Comparison of ENCODE assay signal across 8 cellular contexts in the genomic region with DNA sequence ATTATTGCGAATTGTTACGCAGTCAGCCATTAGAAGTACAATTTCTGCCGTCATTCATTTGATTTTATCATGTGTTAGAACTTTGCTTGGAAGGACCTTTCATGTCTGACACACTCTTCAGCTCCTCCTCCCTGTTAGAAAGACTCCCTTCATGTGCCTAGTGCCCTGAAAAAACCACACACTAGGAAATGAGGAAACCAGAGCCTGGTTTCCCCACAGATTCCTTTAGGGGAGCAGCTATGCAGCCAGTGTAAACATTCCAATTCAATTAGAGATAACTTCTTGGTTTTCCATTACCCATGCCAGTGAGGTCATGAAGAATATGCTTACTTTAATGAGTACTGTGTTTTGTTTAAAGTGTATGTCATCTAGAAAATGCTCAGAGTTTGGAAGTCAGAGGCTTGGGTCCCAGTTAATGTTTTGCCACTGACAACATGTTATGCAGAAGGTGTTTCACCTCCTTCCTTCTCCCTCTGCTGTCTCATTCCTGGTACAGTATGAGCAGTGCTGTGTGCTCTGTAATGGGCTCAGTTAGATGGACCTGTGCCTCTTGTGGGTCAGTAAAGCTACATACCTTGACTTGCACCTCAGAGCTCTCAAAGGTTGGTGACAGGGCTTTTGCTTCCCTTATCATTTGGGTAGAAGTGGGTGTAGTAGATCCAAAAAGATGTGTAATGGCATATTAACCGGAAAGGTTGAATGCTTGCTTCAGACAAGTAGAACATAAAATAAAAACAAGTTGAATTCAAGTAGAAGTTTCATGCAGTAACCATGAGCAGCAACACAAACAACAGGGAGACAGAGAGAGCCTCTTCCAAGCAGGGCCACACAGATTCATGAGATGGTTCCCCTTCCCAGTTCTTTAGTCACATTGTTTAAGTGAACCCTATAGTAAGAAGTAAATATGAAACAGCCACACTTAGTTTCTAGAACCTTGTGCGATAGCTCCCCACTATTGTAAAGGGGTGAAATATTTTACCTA. TPM values are rescaled to one million over a fixed set of nuclear protein-coding genes. Genes with fewer than 3 reads are reported as not detected.
DNase-seq lines count a peak whose midpoint lies in the region; ATAC-seq and TF ChIP-seq lines count a peak whose summit lies in the region.

No MANE protein-coding gene starts in this region.

- no peaks in the 10 kb centered on the region for H3K9me3 ChIP-seq in hepatocyte (ENCODE audit: low read depth)
- H3K9me3 ChIP-seq in transverse colon: no peaks in the 10 kb centered on the region

- H3K79me2 ChIP-seq in GM23338 (replicated peaks; ENCODE audit: insufficient read depth) (no peaks in the 10 kb centered on the region), hepatocyte (peaks cover 18% of the 10 kb centered on the region)

- H3K9me3 Mint-ChIP-seq in GM23338 (peaks cover 28% of the 10 kb centered on the region), activated B cell treated with CpG ODN at 0.5 μM for 24 hours (no peaks in the 10 kb centered on the region)

- intact Hi-C loops in activated B cell treated with CpG ODN at 0.5 μM for 24 hours (cut with micrococcal nuclease) (no loop called here), transverse colon (cut with DNase I; ENCODE audit: low total_unique reads) (no loop called here)

- no peaks in the 10 kb centered on the region; the same call in 1 of the 2 replicates for H3K4me1 ChIP-seq in GM23338 (ENCODE audit: insufficient read depth)
- peaks cover 27% of the 10 kb centered on the region for H3K4me1 ChIP-seq in hepatocyte (ENCODE audit: insufficient read depth)
- H3K4me1 ChIP-seq in transverse colon: peaks cover 3 to 29% (median 7%) of the 10 kb centered on the region in 4 donors

- no peaks in the 10 kb centered on the region for H3F3A ChIP-seq in GM23338 (replicated peaks; ENCODE audit: low read depth)

- 60% methylated on average over 5 of the region's 5 CpGs for WGBS in hepatocyte (ENCODE audit: low lambda C conversion rate, missing lambda C conversion rate)
- WGBS in transverse colon (ENCODE audit: low coverage in 1 of 2), 2 donors: 80 to 86% methylated on average over 5 of the region's 5 CpGs

- in situ Hi-C loops in ACHN (cut with HindIII; ENCODE audit: low pct_ligation_motif_present, low pct_unique_long_range_greater_than_20kb, low sequenced_read_pairs): no loop called here
- in situ Hi-C loops in transverse colon (cut with MboI; ENCODE audit: low pct_ligation_motif_present in 1 of 4, low pct_unique_long_range_greater_than_20kb in 1 of 4, low sequenced_read_pairs in 3 of 4): no loop called here

- TF ChIP-seq CTCF in GM23338 (conservative IDR thresholded peaks at IDR 0.05; ENCODE audit: low read depth in 2 of 2) (no peak), activated B cell treated with CpG ODN at 0.5 μM for 24 hours (IDR thresholded peaks at IDR 0.05) (no peak), hepatocyte (IDR thresholded peaks at IDR 0.05; ENCODE audit: poor library complexity) (no peak), transverse colon (IDR thresholded peaks at IDR 0.05) (no peak)

- TF ChIP-seq POLR2A in transverse colon (IDR thresholded peaks at IDR 0.05): no peak

- no peaks in the 10 kb centered on the region; the same call in 1 of the 2 replicates for H3K36me3 ChIP-seq in GM23338 (ENCODE audit: insufficient read depth)
- no peaks in the 10 kb centered on the region for H3K36me3 ChIP-seq in hepatocyte (replicated peaks; ENCODE audit: insufficient read depth, low read depth)
- H3K36me3 ChIP-seq in transverse colon: no peaks in the 10 kb centered on the region

- H4K20me1 ChIP-seq in GM23338 (replicated peaks; ENCODE audit: insufficient read depth) (no peaks in the 10 kb centered on the region), hepatocyte (ENCODE audit: insufficient read depth, poor library complexity, severe bottlenecking) (no peaks in the 10 kb centered on the region)

- H3K36me3 Mint-ChIP-seq in GM23338 (ENCODE audit: low read depth) (peaks cover 25% of the 10 kb centered on the region), activated B cell treated with CpG ODN at 0.5 μM for 24 hours (ENCODE audit: low read depth) (peaks cover 21% of the 10 kb centered on the region)

- no peaks in the 10 kb centered on the region for H3K27me3 ChIP-seq in GM23338 (ENCODE audit: insufficient read depth)
- no peaks in the 10 kb centered on the region for H3K27me3 ChIP-seq in hepatocyte
- H3K27me3 ChIP-seq in transverse colon: no peaks in the 10 kb centered on the region

- H3K4me3 ChIP-seq in GM23338 (no peak overlapping the region), hepatocyte (no peak overlapping the region), transverse colon (no peak overlapping the region)

- 0 out of 2 replicates have a peak overlapping the region, but pooled peaks have one; percentile 25 for H3K27ac Mint-ChIP-seq in GM23338
- peak overlapping the region; percentile 86 for H3K27ac Mint-ChIP-seq in activated B cell treated with CpG ODN at 0.5 μM for 24 hours

- no peak overlapping the region for H3K27ac ChIP-seq in GM23338 (ENCODE audit: low read depth)
- H3K27ac ChIP-seq in hepatocyte: peak overlapping the region; percentile 90
- peak overlapping the region; percentile 2 to 39 (median 24) for H3K27ac ChIP-seq in transverse colon

- no peak overlapping the region for H3K4me2 ChIP-seq in GM23338
- peak overlapping the region; percentile 50 for H3K4me2 ChIP-seq in hepatocyte

- H3K27me3 Mint-ChIP-seq in GM23338 (ENCODE audit: insufficient read depth, low read depth, poor library complexity): peaks cover 1% of the 10 kb centered on the region
- H3K27me3 Mint-ChIP-seq in activated B cell treated with CpG ODN at 0.5 μM for 24 hours: no peaks in the 10 kb centered on the region

- peaks cover 10% of the 10 kb centered on the region; the same call in 2 of the 3 replicates for H3K4me1 Mint-ChIP-seq in GM23338
- peaks cover 95% of the 10 kb centered on the region for H3K4me1 Mint-ChIP-seq in activated B cell treated with CpG ODN at 0.5 μM for 24 hours

- ATAC-seq in GM23338 (peak; percentile 39; the same call in 2 of the 3 replicates), activated B cell treated with CpG ODN at 0.5 μM for 24 hours (ENCODE audit: low read depth) (no peak), GM21360 (IDR thresholded peaks at IDR 0.05; ENCODE audit: unreplicated experiment) (no peak), GM21529 (IDR thresholded peaks at IDR 0.05; ENCODE audit: unreplicated experiment) (no peak)

- TF ChIP-seq EP300 in transverse colon (IDR thresholded peaks at IDR 0.05; ENCODE audit: low read depth): no peak

- DNase-seq in ACHN: peak; percentile 94
- DNase-seq in GM23338 (ENCODE audit: low spot score): no peak
- DNase-seq in activated B cell treated with CpG ODN at 0.5 μM for 24 hours: no peak
- peak; percentile 83 for DNase-seq in hepatocyte (ENCODE audit: low spot score)
- no peak for DNase-seq in transverse colon
- DNase-seq in amygdala (lab: John Stamatoyannopoulos, UW): no peak

- H3K9me2 ChIP-seq in GM23338 (ENCODE audit: insufficient read depth) (no peaks in the 10 kb centered on the region), hepatocyte (replicated peaks; ENCODE audit: insufficient read depth) (no peaks in the 10 kb centered on the region)

- POLR2A ChIA-PET in activated B cell treated with CpG ODN at 0.5 μM for 24 hours (lab: Charles Lee): interaction anchor here (0.8 to 1.5 kb wide), 5 partner anchors 12 to 30 kb away, joined by 3 to 10 read pairs (median 5); no protein-coding TSS in a partner anchor

- CTCF ChIA-PET in activated B cell treated with CpG ODN at 0.5 μM for 24 hours (lab: Charles Lee): interaction anchor here (1.0 to 1.1 kb wide), 4 partner anchors 12 to 281 kb away, joined by 3 to 4 read pairs (median 3); no protein-coding TSS in a partner anchor

- H2AFZ ChIP-seq in GM23338 (no peak overlapping the region), hepatocyte (no peak overlapping the region)

- H3K4me3 Mint-ChIP-seq in GM23338 (no peak overlapping the region), activated B cell treated with CpG ODN at 0.5 μM for 24 hours (peak overlapping the region; percentile 16)

TF ChIP-seq in GM23338, 12 proteins besides CTCF, POLR2A, EP300 and RAD21 (continues in another document):
- TF ChIP-seq NANOG (IDR thresholded peaks at IDR 0.05; ENCODE audit: borderline replicate concordance) (no peak), ZNF331 (CRISPR knock-in tag; IDR thresholded peaks at IDR 0.05; ENCODE audit: low read depth) (no peak), JUNB (IDR thresholded peaks at IDR 0.05; ENCODE audit: unreplicated experiment) (no peak), EZH2phosphoT487 (IDR thresholded peaks at IDR 0.05; ENCODE audit: unreplicated experiment) (no peak)
- TF ChIP-seq, protein P1, sequence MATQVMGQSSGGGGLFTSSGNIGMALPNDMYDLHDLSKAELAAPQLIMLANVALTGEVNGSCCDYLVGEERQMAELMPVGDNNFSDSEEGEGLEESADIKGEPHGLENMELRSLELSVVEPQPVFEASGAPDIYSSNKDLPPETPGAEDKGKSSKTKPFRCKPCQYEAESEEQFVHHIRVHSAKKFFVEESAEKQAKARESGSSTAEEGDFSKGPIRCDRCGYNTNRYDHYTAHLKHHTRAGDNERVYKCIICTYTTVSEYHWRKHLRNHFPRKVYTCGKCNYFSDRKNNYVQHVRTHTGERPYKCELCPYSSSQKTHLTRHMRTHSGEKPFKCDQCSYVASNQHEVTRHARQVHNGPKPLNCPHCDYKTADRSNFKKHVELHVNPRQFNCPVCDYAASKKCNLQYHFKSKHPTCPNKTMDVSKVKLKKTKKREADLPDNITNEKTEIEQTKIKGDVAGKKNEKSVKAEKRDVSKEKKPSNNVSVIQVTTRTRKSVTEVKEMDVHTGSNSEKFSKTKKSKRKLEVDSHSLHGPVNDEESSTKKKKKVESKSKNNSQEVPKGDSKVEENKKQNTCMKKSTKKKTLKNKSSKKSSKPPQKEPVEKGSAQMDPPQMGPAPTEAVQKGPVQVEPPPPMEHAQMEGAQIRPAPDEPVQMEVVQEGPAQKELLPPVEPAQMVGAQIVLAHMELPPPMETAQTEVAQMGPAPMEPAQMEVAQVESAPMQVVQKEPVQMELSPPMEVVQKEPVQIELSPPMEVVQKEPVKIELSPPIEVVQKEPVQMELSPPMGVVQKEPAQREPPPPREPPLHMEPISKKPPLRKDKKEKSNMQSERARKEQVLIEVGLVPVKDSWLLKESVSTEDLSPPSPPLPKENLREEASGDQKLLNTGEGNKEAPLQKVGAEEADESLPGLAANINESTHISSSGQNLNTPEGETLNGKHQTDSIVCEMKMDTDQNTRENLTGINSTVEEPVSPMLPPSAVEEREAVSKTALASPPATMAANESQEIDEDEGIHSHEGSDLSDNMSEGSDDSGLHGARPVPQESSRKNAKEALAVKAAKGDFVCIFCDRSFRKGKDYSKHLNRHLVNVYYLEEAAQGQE (IDR thresholded peaks at IDR 0.05; ENCODE audit: unreplicated experiment): no peak

RNA-seq across cellular contexts. Expression of a gene that starts 52.6 kb away (rescaled TPM):
- 29.2 and 30.1 TPM in 2 replicates for total RNA-seq in GM23338 (2014; rRNA removed; shearing (Covaris generic))
- 10.6 and 12.8 TPM in 2 replicates for polyA plus RNA-seq in GM23338 (2016; fragmentation: Nextera tagmentation; extraction: Ambion mirVana)
- total RNA-seq in activated B cell treated with CpG ODN at 0.5 μM for 24 hours: 135 and 149 TPM in 2 replicates
- 33.9 and 37.6 TPM in 2 replicates for total RNA-seq in hepatocyte
- 18.3 and 23.4 TPM in 2 replicates for polyA plus RNA-seq in hepatocyte
- 10 to 100 TPM in 3 of 4 donors, 1 to 10 TPM in 1; 9.8 to 28.1 (median 22.5) TPM for total RNA-seq in transverse colon

Comparison
In these comparisons a context has a peak if more than half of its experiments do, and no peak if none do; other contexts are left out.
1. DNase-seq: peak in ACHN (single experiment) and hepatocyte (single experiment); none in GM23338 (single experiment), activated B cell treated with CpG ODN at 0.5 μM for 24 hours (single experiment), transverse colon (single experiment) and amygdala (0 of 56).